ENCODE assay signal across 1 cellular context in genomic region chr1:64517640-64518039, GRCh38.
TF ChIP-seq lines count a peak whose summit lies in the region.

No MANE protein-coding gene starts in this region.

TF ChIP-seq in WTC11, 78 proteins besides CTCF, POLR2A, EP300 and RAD21 (continued from another document):
- TF ChIP-seq, protein P1, sequence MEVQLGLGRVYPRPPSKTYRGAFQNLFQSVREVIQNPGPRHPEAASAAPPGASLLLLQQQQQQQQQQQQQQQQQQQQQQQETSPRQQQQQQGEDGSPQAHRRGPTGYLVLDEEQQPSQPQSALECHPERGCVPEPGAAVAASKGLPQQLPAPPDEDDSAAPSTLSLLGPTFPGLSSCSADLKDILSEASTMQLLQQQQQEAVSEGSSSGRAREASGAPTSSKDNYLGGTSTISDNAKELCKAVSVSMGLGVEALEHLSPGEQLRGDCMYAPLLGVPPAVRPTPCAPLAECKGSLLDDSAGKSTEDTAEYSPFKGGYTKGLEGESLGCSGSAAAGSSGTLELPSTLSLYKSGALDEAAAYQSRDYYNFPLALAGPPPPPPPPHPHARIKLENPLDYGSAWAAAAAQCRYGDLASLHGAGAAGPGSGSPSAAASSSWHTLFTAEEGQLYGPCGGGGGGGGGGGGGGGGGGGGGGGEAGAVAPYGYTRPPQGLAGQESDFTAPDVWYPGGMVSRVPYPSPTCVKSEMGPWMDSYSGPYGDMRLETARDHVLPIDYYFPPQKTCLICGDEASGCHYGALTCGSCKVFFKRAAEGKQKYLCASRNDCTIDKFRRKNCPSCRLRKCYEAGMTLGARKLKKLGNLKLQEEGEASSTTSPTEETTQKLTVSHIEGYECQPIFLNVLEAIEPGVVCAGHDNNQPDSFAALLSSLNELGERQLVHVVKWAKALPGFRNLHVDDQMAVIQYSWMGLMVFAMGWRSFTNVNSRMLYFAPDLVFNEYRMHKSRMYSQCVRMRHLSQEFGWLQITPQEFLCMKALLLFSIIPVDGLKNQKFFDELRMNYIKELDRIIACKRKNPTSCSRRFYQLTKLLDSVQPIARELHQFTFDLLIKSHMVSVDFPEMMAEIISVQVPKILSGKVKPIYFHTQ (CRISPR knock-in tag; IDR thresholded peaks at IDR 0.05): no peak
- TF ChIP-seq FOXJ3 (CRISPR knock-in tag; IDR thresholded peaks at IDR 0.05; ENCODE audit: borderline replicate concordance) (no peak), ZBTB21 (CRISPR knock-in tag; IDR thresholded peaks at IDR 0.05; ENCODE audit: borderline replicate concordance) (no peak), EMX1 (CRISPR knock-in tag; IDR thresholded peaks at IDR 0.05) (no peak), RELA (CRISPR knock-in tag; IDR thresholded peaks at IDR 0.05; ENCODE audit: borderline replicate concordance) (no peak), ERG (CRISPR knock-in tag; IDR thresholded peaks at IDR 0.05) (no peak), ZNF232 (CRISPR knock-in tag; IDR thresholded peaks at IDR 0.05) (no peak), ZNF138 (CRISPR knock-in tag; conservative IDR thresholded peaks at IDR 0.05) (no peak)
- TF ChIP-seq, protein P2, sequence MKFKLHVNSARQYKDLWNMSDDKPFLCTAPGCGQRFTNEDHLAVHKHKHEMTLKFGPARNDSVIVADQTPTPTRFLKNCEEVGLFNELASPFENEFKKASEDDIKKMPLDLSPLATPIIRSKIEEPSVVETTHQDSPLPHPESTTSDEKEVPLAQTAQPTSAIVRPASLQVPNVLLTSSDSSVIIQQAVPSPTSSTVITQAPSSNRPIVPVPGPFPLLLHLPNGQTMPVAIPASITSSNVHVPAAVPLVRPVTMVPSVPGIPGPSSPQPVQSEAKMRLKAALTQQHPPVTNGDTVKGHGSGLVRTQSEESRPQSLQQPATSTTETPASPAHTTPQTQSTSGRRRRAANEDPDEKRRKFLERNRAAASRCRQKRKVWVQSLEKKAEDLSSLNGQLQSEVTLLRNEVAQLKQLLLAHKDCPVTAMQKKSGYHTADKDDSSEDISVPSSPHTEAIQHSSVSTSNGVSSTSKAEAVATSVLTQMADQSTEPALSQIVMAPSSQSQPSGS (CRISPR knock-in tag; IDR thresholded peaks at IDR 0.05; ENCODE audit: borderline replicate concordance, low read depth): no peak
